In the genomic region with DNA sequence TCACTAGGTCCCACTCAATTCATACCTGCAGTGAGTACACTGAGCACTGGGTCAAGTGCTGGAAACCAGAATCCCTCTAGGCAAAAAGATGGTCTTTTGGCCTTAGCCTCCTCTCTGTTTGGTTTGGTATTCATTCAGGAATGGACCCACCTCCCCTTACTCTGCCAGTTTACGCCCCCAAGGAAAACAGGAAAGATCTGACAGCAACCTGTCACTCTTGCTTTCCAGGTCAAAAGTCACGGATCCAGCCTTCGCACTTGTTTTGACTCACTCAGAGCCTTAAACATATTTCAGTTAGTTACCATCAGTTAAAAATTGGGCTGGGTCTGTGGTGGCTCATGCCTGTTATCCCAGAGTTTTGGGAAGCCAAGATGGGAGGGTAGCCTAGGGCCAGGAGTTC, we compare ENCODE assay signal across 18 cellular contexts.
DNase-seq lines count a peak whose midpoint lies in the region; ATAC-seq and TF ChIP-seq lines count a peak whose summit lies in the region.
"Had no signal": no experiment of that assay in that cellular context is flagged by ENCODE, and none has a peak within 500 bp of the region (broad histone marks: within the 10 kb centered on the region; RNA-seq: fewer than 3 reads in every experiment).

No MANE protein-coding gene starts in this region.

- H3K9me3 ChIP-seq in heart right ventricle (no peaks in the 10 kb centered on the region), hepatocyte (ENCODE audit: low read depth) (no peaks in the 10 kb centered on the region), transverse colon (no peaks in the 10 kb centered on the region)

- ATAC-seq in heart right ventricle, result no peak
- ATAC-seq in left ventricle myocardium superior, result no peak
- ATAC-seq: GM12878, PC-3 had no signal

- no peak for DNase-seq in heart right ventricle
- DNase-seq in left ventricle myocardium superior, result no peak
- no peak for DNase-seq in hepatocyte (ENCODE audit: low spot score)
- DNase-seq in transverse colon, result no peak
- no peak for DNase-seq in stimulated activated CD8-positive, alpha-beta memory T cell treated with anti-CD3 and anti-CD28 coated beads, Interleukin-4, amount 100 ng/mL, for 48 hours
- no peak for DNase-seq in AML-193 (lab: John Stamatoyannopoulos, UW)
- DNase-seq: CD4-positive, alpha-beta T cell; DMS153; H9; MV-4-11; NCI-H187 treated with DMSO at 0.1 percent for 48 hours; NCI-H345; NCI-H526; PC-3; RPMI8226 had no signal

- H3K27ac ChIP-seq in heart right ventricle, result peak overlapping the region in 7 of 10 donors; percentile 41 to 90 (median 83)
- no peak overlapping the region for H3K27ac ChIP-seq in hepatocyte
- H3K27ac ChIP-seq in rectal smooth muscle tissue (ENCODE audit: low read depth, low read length), result peak overlapping the region; percentile 99
- H3K27ac ChIP-seq in transverse colon, result peak overlapping the region; percentile 83 to 92 (median 87)
- H3K27ac ChIP-seq: KMS-11 had no signal

- TF ChIP-seq CTCF in heart right ventricle (IDR thresholded peaks at IDR 0.05), result no peak
- TF ChIP-seq CTCF in hepatocyte (IDR thresholded peaks at IDR 0.05; ENCODE audit: poor library complexity), result no peak
- TF ChIP-seq CTCF in transverse colon (IDR thresholded peaks at IDR 0.05), result no peak

- H3K36me3 ChIP-seq in heart right ventricle (peaks cover 0 to 61% (median 0%) of the 10 kb centered on the region in 9 donors), hepatocyte (replicated peaks; ENCODE audit: insufficient read depth, low read depth) (no peaks in the 10 kb centered on the region), rectal smooth muscle tissue (ENCODE audit: control insufficient read depth, insufficient read depth, low read length) (peaks cover 3% of the 10 kb centered on the region), transverse colon (peaks cover 0 to 6% (median 0%) of the 10 kb centered on the region in 4 donors)

- H3K79me2 ChIP-seq in hepatocyte, result no peaks in the 10 kb centered on the region

- no peaks in the 10 kb centered on the region for H4K20me1 ChIP-seq in hepatocyte (ENCODE audit: insufficient read depth, poor library complexity, severe bottlenecking)

- intact Hi-C loops in heart right ventricle (cut with DNase I), result loop anchor here in 5 of 10 donors (5.0 to 10.0 kb wide), 5 partner anchors 39 to 66 kb away; a partner anchor contains a TSS
- intact Hi-C loops in left ventricle myocardium superior (cut with micrococcal nuclease), result no loop called here
- intact Hi-C loops in transverse colon (cut with DNase I; ENCODE audit: low total_unique reads), result loop anchor here (5.0 kb wide), 2 partner anchors 39 to 66 kb away; a partner anchor contains a TSS

- H2AFZ ChIP-seq in hepatocyte, result no peak overlapping the region

- TF ChIP-seq EP300 in transverse colon (IDR thresholded peaks at IDR 0.05; ENCODE audit: low read depth), result no peak

- H3K9me2 ChIP-seq in hepatocyte (replicated peaks; ENCODE audit: insufficient read depth), result no peaks in the 10 kb centered on the region

- H3K27me3 ChIP-seq in heart right ventricle (no peaks in the 10 kb centered on the region), hepatocyte (no peaks in the 10 kb centered on the region), rectal smooth muscle tissue (ENCODE audit: control insufficient read depth, insufficient read depth, low read length) (no peaks in the 10 kb centered on the region), transverse colon (no peaks in the 10 kb centered on the region)

- 93 to 95% methylated on average over 3 of the region's 3 CpGs for WGBS in heart right ventricle, 2 donors
- WGBS in hepatocyte (ENCODE audit: low lambda C conversion rate, missing lambda C conversion rate), result 92% methylated on average over 3 of the region's 3 CpGs
- 87 to 100% methylated on average over 2 to 3 of the region's 3 CpGs for WGBS in transverse colon (ENCODE audit: low coverage in 1 of 2), 2 donors

- H3K4me1 ChIP-seq in heart right ventricle, result peaks cover 11 to 77% (median 38%) of the 10 kb centered on the region in 9 donors
- peaks cover 11% of the 10 kb centered on the region for H3K4me1 ChIP-seq in hepatocyte (ENCODE audit: insufficient read depth)
- H3K4me1 ChIP-seq in rectal smooth muscle tissue (ENCODE audit: control insufficient read depth, insufficient read depth, low read length), result peaks cover 76% of the 10 kb centered on the region
- peaks cover 8 to 30% (median 15%) of the 10 kb centered on the region in 4 donors for H3K4me1 ChIP-seq in transverse colon

- H3K9ac ChIP-seq in rectal smooth muscle tissue (ENCODE audit: low read length), result no peak overlapping the region
- H3K9ac ChIP-seq: KMS-11 had no signal

- H3K4me3 ChIP-seq in heart right ventricle (no peak overlapping the region), hepatocyte (no peak overlapping the region), rectal smooth muscle tissue (ENCODE audit: low read length) (no peak overlapping the region), transverse colon (no peak overlapping the region)
- H3K4me3 ChIP-seq: GM12878 had no signal

- TF ChIP-seq POLR2A in transverse colon (IDR thresholded peaks at IDR 0.05), result no peak

- in situ Hi-C loops in transverse colon (cut with MboI; ENCODE audit: low pct_ligation_motif_present in 1 of 4, low pct_unique_long_range_greater_than_20kb in 1 of 4, low sequenced_read_pairs in 3 of 4), result no loop called here

- H3K4me2 ChIP-seq in hepatocyte, result peak overlapping the region; percentile 47
- H3K4me2 ChIP-seq: KMS-11 had no signal
